In the genomic region with DNA sequence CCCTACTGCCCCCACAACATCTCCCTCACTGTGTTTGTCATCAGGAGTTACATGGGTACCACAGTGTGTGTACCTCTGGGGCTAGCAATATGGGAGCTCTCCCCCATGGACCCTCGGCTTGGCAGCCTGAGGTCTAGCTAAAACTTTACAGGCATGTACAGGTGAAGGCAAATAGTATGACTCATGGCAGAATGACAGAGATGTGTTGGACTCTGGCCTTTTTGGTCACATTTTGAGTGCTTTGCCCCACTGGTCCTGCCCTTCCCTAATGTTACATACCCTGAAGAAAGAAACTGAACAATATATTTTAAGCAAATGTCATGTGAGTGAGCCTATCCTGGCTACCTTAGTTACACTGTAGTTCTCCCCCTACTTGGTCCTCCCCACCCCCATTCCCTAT, we compare ENCODE assay signal across 19 cellular contexts.
"Had no signal": no experiment of that assay in that cellular context is flagged by ENCODE, and none has a peak within 500 bp of the region (broad histone marks: within the 10 kb centered on the region; RNA-seq: fewer than 3 reads in every experiment).

No MANE protein-coding gene starts in this region.

- H3K4me1 Mint-ChIP-seq: immature natural killer cell, natural killer cell, neural crest cell had no signal

- FAIRE-seq: keratinocyte had no signal

- H3K9me3 Mint-ChIP-seq: immature natural killer cell, natural killer cell, neural crest cell had no signal

- ATAC-seq: foreskin keratinocyte; heart left ventricle; natural killer cell; stimulated activated naive CD8-positive, alpha-beta T cell treated with anti-CD3 and anti-CD28 coated beads, Interleukin-15, Interleukin-2, amounts not matched to agents 100 U/mL and 50 U/mL, for 24 hours had no signal

- H3K36me3 ChIP-seq: colonic mucosa, heart left ventricle, right atrium auricular region, sigmoid colon, suprapubic skin, thyroid gland, upper lobe of left lung, uterus had no signal

- DNase-seq: colonic mucosa; dermis blood vessel endothelial cell; foreskin keratinocyte; heart left ventricle; immature natural killer cell; mammary epithelial cell; natural killer cell; sigmoid colon; stimulated activated CD4-positive, alpha-beta T cell treated with anti-CD3 and anti-CD28 coated beads, Interleukin-12 subunit alpha, Interleukin-12 subunit beta, amount 100 ng/mL, for 4 hours; stimulated activated CD4-positive, alpha-beta T cell treated with anti-CD3 and anti-CD28 coated beads, Interleukin-2, amount 100 ng/mL, for 48 hours; stimulated activated naive CD8-positive, alpha-beta T cell treated with anti-CD3 and anti-CD28 coated beads, Interleukin-15, Interleukin-2, amounts not matched to agents 100 U/mL and 50 U/mL, for 24 hours; thyroid gland; upper lobe of left lung; uterus had no signal

- H3K27me3 ChIP-seq: colonic mucosa, foreskin keratinocyte, heart left ventricle, right atrium auricular region, sigmoid colon, suprapubic skin, thyroid gland, upper lobe of left lung, uterus had no signal

- H3K4me3 ChIP-seq: colonic mucosa, heart left ventricle, right atrium auricular region, sigmoid colon, skin epidermis, suprapubic skin, thyroid gland, upper lobe of left lung, uterus had no signal

- H3K27ac Mint-ChIP-seq: immature natural killer cell, natural killer cell had no signal

- H3K36me3 Mint-ChIP-seq: immature natural killer cell, natural killer cell had no signal

- H3K4me3 Mint-ChIP-seq: immature natural killer cell, natural killer cell, neural crest cell had no signal
